In genomic region chr2:74847075-74847858, GRCh38 we compare ENCODE assay signal across 17 cellular contexts. TPM values are rescaled to one million over a fixed set of nuclear protein-coding genes. Genes with fewer than 3 reads are reported as not detected.
DNase-seq lines count a peak whose midpoint lies in the region; ATAC-seq and TF ChIP-seq lines count a peak whose summit lies in the region.
"Had no signal": no experiment of that assay in that cellular context is flagged by ENCODE, and none has a peak within 500 bp of the region (broad histone marks: within the 10 kb centered on the region; RNA-seq: fewer than 3 reads in every experiment).

No MANE protein-coding gene starts in this region.

- no peak for DNase-seq in activated naive CD8-positive, alpha-beta T cell treated with anti-CD3 and anti-CD28 coated beads, Interleukin-2, amount 10 ng/mL, durations not matched to agents 7 days and 5 days
- no peak for DNase-seq in activated naive CD8-positive, alpha-beta T cell treated with anti-CD3 and anti-CD28 coated beads for 36 hours
- DNase-seq in epithelial cell of prostate (ENCODE audit: low read depth, low spot score) (no peak), testis (no peak), lower leg skin (ENCODE audit: low spot score in 2 of 2) (no peak), D341Med (ENCODE audit: low spot score) (no peak)
- DNase-seq: activated CD4-positive, alpha-beta T cell treated with anti-CD3 and anti-CD28 coated beads for 1 hour; BE2C; effector CD4-positive, alpha-beta T cell; immature natural killer cell; midbrain; NCI-H1092; NCI-H226; pancreas; stimulated activated CD4-positive, alpha-beta T cell treated with anti-CD3 and anti-CD28 coated beads, Interleukin-15, amount 100 ng/mL, for 24 hours had no signal

- peaks cover 66% of the 10 kb centered on the region for H3K4me1 ChIP-seq in OCI-LY3 (ENCODE audit: low read length)
- H3K4me1 ChIP-seq in testis: peaks cover 94% of the 10 kb centered on the region

- no peaks in the 10 kb centered on the region for H3K27me3 ChIP-seq in OCI-LY3 (ENCODE audit: low read depth, low read length)
- H3K27me3 ChIP-seq in testis: no peaks in the 10 kb centered on the region
- H3K27me3 ChIP-seq: BE2C, pancreas had no signal

- H2AFZ ChIP-seq in OCI-LY3 (ENCODE audit: low read depth, low read length): no peak overlapping the region

- H3K27ac ChIP-seq in OCI-LY3 (ENCODE audit: low read length) (no peak overlapping the region), epithelial cell of prostate (peak overlapping the region; percentile 99), testis (peak overlapping the region; percentile 37 to 62)

- TF ChIP-seq POLR2A in testis (IDR thresholded peaks at IDR 0.05) (no peak), lower leg skin (IDR thresholded peaks at IDR 0.05) (no peak)

- H3K4me3 Mint-ChIP-seq in activated naive CD8-positive, alpha-beta T cell treated with anti-CD3 and anti-CD28 coated beads, Interleukin-2, amount 10 ng/mL, durations not matched to agents 7 days and 5 days: no peak overlapping the region
- H3K4me3 Mint-ChIP-seq in activated naive CD8-positive, alpha-beta T cell treated with anti-CD3 and anti-CD28 coated beads for 36 hours: no peak overlapping the region
- H3K4me3 Mint-ChIP-seq: immature natural killer cell had no signal

- H3K36me3 ChIP-seq in OCI-LY3 (replicated peaks; ENCODE audit: low read depth, low read length): peaks cover 45% of the 10 kb centered on the region
- H3K36me3 ChIP-seq in testis (ENCODE audit: low read depth, missing control alignments): no peaks in the 10 kb centered on the region
- H3K36me3 ChIP-seq: BE2C, pancreas had no signal

- H3K27ac Mint-ChIP-seq in activated naive CD8-positive, alpha-beta T cell treated with anti-CD3 and anti-CD28 coated beads, Interleukin-2, amount 10 ng/mL, durations not matched to agents 7 days and 5 days: peak overlapping the region; percentile 49
- no peak overlapping the region for H3K27ac Mint-ChIP-seq in activated naive CD8-positive, alpha-beta T cell treated with anti-CD3 and anti-CD28 coated beads for 36 hours
- H3K27ac Mint-ChIP-seq: immature natural killer cell had no signal

- no peaks in the 10 kb centered on the region for H3K9me3 ChIP-seq in OCI-LY3 (ENCODE audit: insufficient read depth, low read length)
- H3K9me3 ChIP-seq in testis: no peaks in the 10 kb centered on the region
- H3K9me3 ChIP-seq: BE2C, pancreas had no signal

- intact Hi-C loops in testis (cut with DNase I; ENCODE audit: low total_unique reads) (no loop called here), lower leg skin (cut with DNase I; ENCODE audit: low total_unique reads) (no loop called here)

- TF ChIP-seq CTCF in OCI-LY3 (IDR thresholded peaks at IDR 0.05; ENCODE audit: low read depth, low read length) (no peak), testis (IDR thresholded peaks at IDR 0.05) (no peak), lower leg skin (IDR thresholded peaks at IDR 0.05) (no peak)

- H3K36me3 Mint-ChIP-seq in activated naive CD8-positive, alpha-beta T cell treated with anti-CD3 and anti-CD28 coated beads, Interleukin-2, amount 10 ng/mL, durations not matched to agents 7 days and 5 days: peaks cover 8% of the 10 kb centered on the region
- H3K36me3 Mint-ChIP-seq in activated naive CD8-positive, alpha-beta T cell treated with anti-CD3 and anti-CD28 coated beads for 36 hours: peaks cover 45% of the 10 kb centered on the region
- H3K36me3 Mint-ChIP-seq: immature natural killer cell had no signal

- no peak for ATAC-seq in activated naive CD8-positive, alpha-beta T cell treated with anti-CD3 and anti-CD28 coated beads, Interleukin-2, amount 10 ng/mL, durations not matched to agents 7 days and 5 days (ENCODE audit: low read depth)
- no peak for ATAC-seq in GM19023 (IDR thresholded peaks at IDR 0.05; ENCODE audit: unreplicated experiment)
- ATAC-seq: pancreas had no signal

- H3K9ac ChIP-seq in OCI-LY3 (ENCODE audit: low read length): no peak overlapping the region

- peaks cover 100% of the 10 kb centered on the region for H4K20me1 ChIP-seq in OCI-LY3 (ENCODE audit: insufficient read depth, low read length)

- POLR2A ChIA-PET in activated naive CD8-positive, alpha-beta T cell treated with anti-CD3 and anti-CD28 coated beads, Interleukin-2, amount 10 ng/mL, durations not matched to agents 7 days and 5 days (lab: Charles Lee): interaction anchor here (1.7 kb wide), 1 partner anchor 11 kb away, joined by 9 read pairs; no protein-coding TSS in a partner anchor

- H3K9me3 Mint-ChIP-seq in activated naive CD8-positive, alpha-beta T cell treated with anti-CD3 and anti-CD28 coated beads, Interleukin-2, amount 10 ng/mL, durations not matched to agents 7 days and 5 days: no peaks in the 10 kb centered on the region
- no peaks in the 10 kb centered on the region for H3K9me3 Mint-ChIP-seq in activated naive CD8-positive, alpha-beta T cell treated with anti-CD3 and anti-CD28 coated beads for 36 hours
- H3K9me3 Mint-ChIP-seq: immature natural killer cell had no signal

- peak overlapping the region; percentile 2; the same call in 1 of the 2 replicates for H3K4me2 ChIP-seq in OCI-LY3 (ENCODE audit: low read length)

- no peak overlapping the region for H3K4me3 ChIP-seq in OCI-LY3 (ENCODE audit: low read length)
- H3K4me3 ChIP-seq in testis: no peak overlapping the region
- no peak overlapping the region for H3K4me3 ChIP-seq in lower leg skin (ENCODE audit: low read depth, poor library complexity, severe bottlenecking)
- H3K4me3 ChIP-seq: pancreas had no signal

- 70 to 77% methylated on average over 10 of the region's 10 CpGs for WGBS in testis, 2 donors
- WGBS in lower leg skin, 2 donors: 84 to 86% methylated on average over 10 of the region's 10 CpGs

- no peaks in the 10 kb centered on the region for H3K27me3 Mint-ChIP-seq in activated naive CD8-positive, alpha-beta T cell treated with anti-CD3 and anti-CD28 coated beads, Interleukin-2, amount 10 ng/mL, durations not matched to agents 7 days and 5 days
- H3K27me3 Mint-ChIP-seq in activated naive CD8-positive, alpha-beta T cell treated with anti-CD3 and anti-CD28 coated beads for 36 hours: no peaks in the 10 kb centered on the region

- H3K79me2 ChIP-seq in OCI-LY3 (ENCODE audit: low read length): peaks cover 99% of the 10 kb centered on the region

- H3K4me1 Mint-ChIP-seq in activated naive CD8-positive, alpha-beta T cell treated with anti-CD3 and anti-CD28 coated beads, Interleukin-2, amount 10 ng/mL, durations not matched to agents 7 days and 5 days: peaks cover 88% of the 10 kb centered on the region
- peaks cover 83% of the 10 kb centered on the region for H3K4me1 Mint-ChIP-seq in activated naive CD8-positive, alpha-beta T cell treated with anti-CD3 and anti-CD28 coated beads for 36 hours

RNA-seq across cellular contexts. Expression of gene HK2, which starts 13.3 kb away (rescaled TPM):
- 10 to 100 TPM; 39.8 to 40.9 TPM for total RNA-seq in activated naive CD8-positive, alpha-beta T cell treated with anti-CD3 and anti-CD28 coated beads, Interleukin-2, amount 10 ng/mL, durations not matched to agents 7 days and 5 days
- total RNA-seq in activated naive CD8-positive, alpha-beta T cell treated with anti-CD3 and anti-CD28 coated beads for 36 hours: 100 to 1,000 TPM; 101 to 102 TPM
- total RNA-seq in testis (100 to 1,000 TPM; 142 to 164 TPM), lower leg skin (10 to 100 TPM; 22.4 to 27.3 (median 25.8) TPM)
- polyA plus RNA-seq in testis (ENCODE audit: insufficient read depth, low read depth, low replicate concordance): 83.5 TPM
